Comparison of ENCODE assay signal across 27 cellular contexts in the genomic region with DNA sequence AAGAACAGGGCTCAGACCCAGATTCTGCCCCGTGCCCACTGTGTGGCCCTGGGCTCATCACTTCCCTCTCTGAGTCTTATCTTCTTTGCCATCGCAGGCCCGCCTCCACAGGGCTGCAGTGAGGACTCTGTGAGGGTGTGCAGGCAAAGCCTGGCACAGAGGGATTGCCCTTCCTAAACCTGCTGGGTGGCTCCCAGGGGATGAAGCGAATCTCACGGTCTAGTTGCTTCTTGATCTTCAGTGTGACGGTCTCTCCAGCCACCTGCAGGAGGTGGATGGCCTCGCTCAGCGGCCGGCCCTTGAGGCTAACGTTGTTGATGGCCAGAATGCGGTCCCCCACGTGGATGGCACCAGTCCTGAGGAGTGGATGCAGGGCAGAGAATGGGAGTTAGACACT. TPM values are rescaled to one million over a fixed set of nuclear protein-coding genes. Genes with fewer than 3 reads are reported as not detected.
DNase-seq lines count a peak whose midpoint lies in the region; ATAC-seq and TF ChIP-seq lines count a peak whose summit lies in the region.
"Had no signal": no experiment of that assay in that cellular context is flagged by ENCODE, and none has a peak within 500 bp of the region (broad histone marks: within the 10 kb centered on the region; RNA-seq: fewer than 3 reads in every experiment).

No MANE protein-coding gene starts in this region.

- H3K4me3 ChIP-seq in right cardiac atrium (ENCODE audit: low read length) = no peak overlapping the region
- H3K4me3 ChIP-seq: adrenal gland, breast epithelium, MG63, smooth muscle cell, transverse colon had no signal

- H3K27me3 ChIP-seq in right cardiac atrium (ENCODE audit: control insufficient read depth, insufficient read depth) (no peaks in the 10 kb centered on the region), foreskin keratinocyte (no peaks in the 10 kb centered on the region)
- H3K27me3 ChIP-seq: breast epithelium, MG63, transverse colon had no signal

- H3K4me1 ChIP-seq in right cardiac atrium (ENCODE audit: control insufficient read depth, insufficient read depth, low read length) (no peaks in the 10 kb centered on the region), foreskin keratinocyte (no peaks in the 10 kb centered on the region)
- H3K4me1 ChIP-seq: adrenal gland, breast epithelium, Caco-2, transverse colon had no signal

- ATAC-seq in right cardiac atrium = no peak
- ATAC-seq in Right ventricle myocardium superior (ENCODE audit: poor library complexity) = no peak
- ATAC-seq in foreskin keratinocyte = no peak
- ATAC-seq in GM18498 (IDR thresholded peaks at IDR 0.05; ENCODE audit: unreplicated experiment) = no peak
- ATAC-seq: activated CD4-positive, alpha-beta T cell treated with anti-CD3 and anti-CD28 coated beads for 36 hours; left lobe of liver; Right ventricle myocardium inferior had no signal

- H3K9me3 ChIP-seq in right cardiac atrium (ENCODE audit: control insufficient read depth, low read length) = peaks cover 4% of the 10 kb centered on the region

- H3K27ac ChIP-seq in right cardiac atrium (ENCODE audit: low read length) (no peak overlapping the region), foreskin keratinocyte (no peak overlapping the region)
- H3K27ac ChIP-seq: 22Rv1, adrenal gland, breast epithelium, transverse colon had no signal

- TF ChIP-seq CTCF in foreskin keratinocyte (conservative IDR thresholded peaks at IDR 0.05) = peak; percentile 13

- WGBS in right cardiac atrium = 83% methylated on average over 12 of the region's 12 CpGs

- intact Hi-C loops in right cardiac atrium (cut with DNase I) (no loop called here), Right ventricle myocardium superior (cut with DNase I) (loop anchor here (10.0 kb wide), 1 partner anchor 407 kb away; no protein-coding TSS in a partner anchor)

- peak; percentile 15 for DNase-seq in DMS 273 (lab: John Stamatoyannopoulos, UW; ENCODE audit: unreplicated experiment)
- DNase-seq in DMS 273 treated with DMSO at 0.1 percent for 48 hours (lab: John Stamatoyannopoulos, UW) = no peak
- peak in 2 of 3 donors; percentile 16 to 21 for DNase-seq in right cardiac atrium
- DNase-seq in Right ventricle myocardium superior = no peak
- DNase-seq in foreskin keratinocyte = no peak
- DNase-seq in GM19238 (ENCODE audit: insufficient read length, low spot score) = no peak
- no peak for DNase-seq in Kasumi-1 (lab: John Stamatoyannopoulos, UW)
- DNase-seq: activated CD4-positive, alpha-beta T cell treated with anti-CD3 and anti-CD28 coated beads for 36 hours; activated gamma-delta T cell; adrenal gland; AML-193; cortex of kidney; glutamatergic neuron; MG63; NCI-H1694 treated with DMSO at 0.1 percent for 48 hours; NCI-H345; stimulated activated CD4-positive, alpha-beta T cell treated with anti-CD3 and anti-CD28 coated beads, Interleukin-2, amount 100 ng/mL, for 48 hours; stimulated activated naive CD4-positive, alpha-beta T cell treated with Interleukin-2 at 50 U/mL for 16 hours; T-helper 1 cell; transverse colon had no signal

RNA-seq across cellular contexts. Expression of a gene that starts 32.8 kb away (rescaled TPM):
- 10 to 100 TPM in 3 of 4 donors, 1 to 10 TPM in 1; 8.7 to 14.5 (median 13.0) TPM for total RNA-seq in right cardiac atrium
- 9.9 TPM for polyA plus RNA-seq in right cardiac atrium
- 40.1 TPM for total RNA-seq in Right ventricle myocardium superior
- total RNA-seq in foreskin keratinocyte = 0.78 and 0.81 TPM in 2 replicates
- 0.47 and 0.57 TPM in 2 replicates for polyA plus RNA-seq in foreskin keratinocyte
- total RNA-seq: activated CD4-positive, alpha-beta T cell treated with anti-CD3 and anti-CD28 coated beads for 36 hours had no signal

Comparison
In these comparisons a context has a peak if more than half of its experiments do, and no peak if none do; other contexts are left out.
1. DNase-seq: peak in DMS 273 (single experiment) and right cardiac atrium (2 of 3); none in DMS 273 treated with DMSO at 0.1 percent for 48 hours (single experiment), Right ventricle myocardium superior (single experiment), foreskin keratinocyte (0 of 2), GM19238 (single experiment) and Kasumi-1 (0 of 2).